ENCODE assay signal across 14 cellular contexts in the genomic region with DNA sequence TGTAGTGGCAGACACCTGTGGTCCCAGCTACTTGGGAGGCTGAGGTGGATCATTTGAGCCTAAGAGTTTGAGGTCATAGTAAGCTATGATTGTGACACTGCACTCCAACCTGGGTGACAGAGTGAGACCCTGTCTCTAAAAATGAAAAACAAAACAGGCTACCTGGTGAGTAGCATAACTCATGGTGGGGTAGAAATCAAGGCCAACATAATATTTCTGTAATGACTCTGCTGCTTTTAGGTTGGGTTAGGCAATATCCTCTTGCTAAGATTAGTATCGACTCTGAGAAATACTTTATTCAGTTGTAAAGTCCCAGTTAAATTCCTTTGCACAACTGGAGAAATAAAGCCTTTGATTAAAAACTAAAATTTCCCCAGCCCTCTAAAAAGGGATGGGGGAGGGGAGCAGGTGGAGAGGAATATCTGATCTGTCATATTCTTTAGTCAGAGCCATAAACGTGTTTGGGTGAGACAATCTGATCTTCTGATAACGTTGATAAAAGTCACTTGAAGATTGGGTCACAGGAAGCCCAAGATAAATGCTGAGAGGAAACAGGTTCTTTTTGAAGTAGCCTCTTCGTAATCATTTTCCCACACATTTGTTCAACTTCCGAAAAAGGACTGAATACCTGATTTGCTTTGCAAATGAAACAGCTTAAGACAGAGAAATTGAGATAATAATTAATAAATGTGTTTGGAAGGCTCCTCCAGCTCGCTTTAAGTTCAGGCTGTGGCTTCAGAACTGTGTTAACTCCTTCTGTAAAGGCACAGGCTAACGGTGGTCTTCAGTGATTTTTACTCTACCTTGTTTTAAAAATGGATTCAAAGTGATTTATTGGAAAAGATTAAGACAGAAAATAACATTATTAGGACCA. TPM values are rescaled to one million over a fixed set of nuclear protein-coding genes. Genes with fewer than 3 reads are reported as not detected.
DNase-seq lines count a peak whose midpoint lies in the region; ATAC-seq, FAIRE-seq and TF ChIP-seq lines count a peak whose summit lies in the region.
"Had no signal": no experiment of that assay in that cellular context is flagged by ENCODE, and none has a peak within 500 bp of the region (broad histone marks: within the 10 kb centered on the region; RNA-seq: fewer than 3 reads in every experiment).

No MANE protein-coding gene starts in this region.

- H3K36me3 Mint-ChIP-seq in T-cell = peaks cover 8% of the 10 kb centered on the region

- H3K4me1 Mint-ChIP-seq in T-cell = peaks cover 22 to 36% (median 26%) of the 10 kb centered on the region in 3 donors

- peaks cover 18% of the 10 kb centered on the region; the same call in 1 of the 2 replicates for H3K4me1 ChIP-seq in GM12878 (ENCODE audit: control insufficient read depth, insufficient read depth, low read length)
- no peaks in the 10 kb centered on the region for H3K4me1 ChIP-seq in PC-3 (ENCODE audit: insufficient read depth, low read length)
- no peaks in the 10 kb centered on the region for H3K4me1 ChIP-seq in A673 (ENCODE audit: insufficient read depth, low read length, poor library complexity, severe bottlenecking)
- no peaks in the 10 kb centered on the region for H3K4me1 ChIP-seq in left lung

- no peak overlapping the region for H3K9ac ChIP-seq in GM12878 (ENCODE audit: control insufficient read depth, insufficient read depth, low read length)
- no peak overlapping the region for H3K9ac ChIP-seq in PC-3 (ENCODE audit: low read length)

- H2AFZ ChIP-seq in GM12878 (ENCODE audit: control insufficient read depth, low read depth, low read length) = peak overlapping the region; percentile 24; the same call in 1 of the 2 replicates
- H2AFZ ChIP-seq in PC-3 (ENCODE audit: low read length) = no peak overlapping the region

- no peaks in the 10 kb centered on the region; the same call in 2 of the 3 replicates for H3K9me3 ChIP-seq in GM12878 (replicated peaks; ENCODE audit: control insufficient read depth, insufficient read depth, low read length)
- H3K9me3 ChIP-seq in PC-3 (ENCODE audit: low read length) = no peaks in the 10 kb centered on the region
- H3K9me3 ChIP-seq in A673 (ENCODE audit: low read depth, low read length, poor library complexity, severe bottlenecking) = no peaks in the 10 kb centered on the region
- no peaks in the 10 kb centered on the region for H3K9me3 ChIP-seq in left lung

- in situ Hi-C loops in GM12878 (cut with MboI) = no loop called here

- H3K4me2 ChIP-seq in GM12878 (ENCODE audit: control insufficient read depth, insufficient read depth) (no peak overlapping the region), PC-3 (ENCODE audit: low read length) (no peak overlapping the region)

- H3K27ac Mint-ChIP-seq in T-cell = peak overlapping the region in 1 of 2 donors; percentile 55
- H3K27ac Mint-ChIP-seq: type B pancreatic cell had no signal

- CTCF ChIA-PET in T-cell (lab: Charles Lee) = no interaction called here
- CTCF ChIA-PET in GM12878 (lab: Yijun Ruan, JAX) = interaction anchor here (0.6 to 4.4 kb wide), 8 partner anchors 10 to 119 kb away, joined by 3 to 20 read pairs (median 4); no protein-coding TSS in a partner anchor
- CTCF ChIA-PET in PC-3 (lab: Charles Lee) = no interaction called here
- CTCF ChIA-PET in A673 (lab: Charles Lee) = no interaction called here

- TF ChIP-seq CTCF in GM12878 (IDR thresholded peaks at IDR 0.05 in 2 of 3, conservative IDR thresholded peaks at IDR 0.05 in 1 of 3; ENCODE audit: control insufficient read depth in 2 of 3, extremely low read depth in 1 of 3, insufficient read depth in 1 of 3, low read depth in 3 of 3, low read length in 3 of 3) (no peak), PC-3 (conservative IDR thresholded peaks at IDR 0.05; ENCODE audit: low read depth, low read length) (no peak), A673 (conservative IDR thresholded peaks at IDR 0.05; ENCODE audit: low read depth, low read length) (no peak), left lung (IDR thresholded peaks at IDR 0.05) (no peak)

- DNase-seq in GF-D8 (lab: John Stamatoyannopoulos, UW) (peak; percentile 31), T-cell (peak in 1 of 34 experiments; percentile 23), GM12878 (ENCODE audit: low read depth, low spot score) (no peak), PC-3 (no peak), A673 (ENCODE audit: low spot score) (no peak), DMS79 (lab: John Stamatoyannopoulos, UW) (no peak), left lung (no peak)
- DNase-seq: activated CD8-positive, alpha-beta memory T cell treated with anti-CD3 and anti-CD28 coated beads, Interleukin-2, amount 50 U/mL, for 48 hours; occipital lobe; stimulated activated CD4-positive, alpha-beta T cell treated with anti-CD3 and anti-CD28 coated beads, Interleukin-4, amount 100 ng/mL, for 1 hour had no signal

- no peaks in the 10 kb centered on the region for H3K27me3 Mint-ChIP-seq in T-cell
- H3K27me3 Mint-ChIP-seq: type B pancreatic cell had no signal

- WGBS in GM12878 (ENCODE audit: insufficient coverage, insufficient replicate concordance, low lambda C conversion rate, missing lambda C conversion rate) = 18% methylated on average over 7 of the region's 7 CpGs

- peaks cover 0 to 3% (median 3%) of the 10 kb centered on the region in 3 donors for H3K9me3 Mint-ChIP-seq in T-cell
- H3K9me3 Mint-ChIP-seq: type B pancreatic cell had no signal

- intact Hi-C loops in GM12878 (cut with micrococcal nuclease; ENCODE audit: unreplicated experiment) (loop anchor here (2.0 kb wide), 1 partner anchor 26 kb away; no protein-coding TSS in a partner anchor), PC-3 (cut with micrococcal nuclease) (no loop called here), A673 (cut with micrococcal nuclease; ENCODE audit: unreplicated experiment) (no loop called here), left lung (cut with DNase I) (no loop called here)

- ATAC-seq in HG02759 (IDR thresholded peaks at IDR 0.05; ENCODE audit: unreplicated experiment) = peak; percentile 44
- ATAC-seq in T-cell (replicated peaks in 1 of 4) = peak in 1 of 4 experiments; percentile 47
- ATAC-seq in GM12878 = peak; percentile 34
- ATAC-seq in PC-3 = no peak
- ATAC-seq in left lung = no peak

- FAIRE-seq in GM12878 (lab: Jason Lieb, UNC) = no peak

- H3K27me3 ChIP-seq in GM12878 (replicated peaks in 1 of 2; ENCODE audit: control insufficient read depth in 2 of 2, insufficient read depth in 2 of 2, low read length in 1 of 2) = no peaks in the 10 kb centered on the region
- H3K27me3 ChIP-seq in PC-3 (ENCODE audit: low read length) = no peaks in the 10 kb centered on the region
- H3K27me3 ChIP-seq in A673 (replicated peaks; ENCODE audit: insufficient read depth, low read depth, low read length, poor library complexity) = no peaks in the 10 kb centered on the region
- H3K27me3 ChIP-seq in left lung = no peaks in the 10 kb centered on the region

- H3K9me2 ChIP-seq in PC-3 (replicated peaks; ENCODE audit: low read length) = no peaks in the 10 kb centered on the region

- no peaks in the 10 kb centered on the region for H3F3A ChIP-seq in PC-3 (ENCODE audit: low read length, unreplicated experiment)

- no peaks in the 10 kb centered on the region for H3K36me3 ChIP-seq in GM12878 (ENCODE audit: control insufficient read depth in 2 of 2, insufficient read depth in 2 of 2, low read length in 1 of 2)
- no peaks in the 10 kb centered on the region for H3K36me3 ChIP-seq in PC-3 (ENCODE audit: low read depth, low read length)
- no peaks in the 10 kb centered on the region for H3K36me3 ChIP-seq in A673 (ENCODE audit: insufficient read depth, low read length, poor library complexity, severe bottlenecking)
- no peaks in the 10 kb centered on the region for H3K36me3 ChIP-seq in left lung

- TF ChIP-seq POLR2A in GM12878 (IDR thresholded peaks at IDR 0.05; ENCODE audit: low read depth, low read length) = no peak

- H3K4me3 ChIP-seq in GM12878 (no peak overlapping the region), PC-3 (ENCODE audit: low read length) (no peak overlapping the region), A673 (ENCODE audit: low read depth, low read length, poor library complexity, severe bottlenecking) (no peak overlapping the region), left lung (no peak overlapping the region)

- H3K27ac ChIP-seq in GM12878 (ENCODE audit: control insufficient read depth, insufficient read depth) = no peak overlapping the region
- no peak overlapping the region for H3K27ac ChIP-seq in PC-3 (ENCODE audit: low read length)
- H3K27ac ChIP-seq in A673 (ENCODE audit: low read depth, low read length, poor library complexity, severe bottlenecking) = no peak overlapping the region
- H3K27ac ChIP-seq in left lung = no peak overlapping the region

- BruUV-seq in GM12878 (replicated peaks; lab: Mats Ljungman, UMichigan) (no TSS peak), PC-3 (replicated peaks; lab: Mats Ljungman, UMichigan) (no TSS peak), A673 (replicated peaks; lab: Mats Ljungman, UMichigan) (no TSS peak)

- TF ChIP-seq EP300 in GM12878 (IDR thresholded peaks at IDR 0.05; ENCODE audit: borderline replicate concordance in 1 of 2, control insufficient read depth in 1 of 2, low read depth in 2 of 2, low read length in 2 of 2) = no peak

- peak overlapping the region in 2 of 3 donors; percentile 5 to 26 for H3K4me3 Mint-ChIP-seq in T-cell
- H3K4me3 Mint-ChIP-seq: type B pancreatic cell had no signal

- no peak for TF ChIP-seq RAD21 in GM12878 (IDR thresholded peaks at IDR 0.05; ENCODE audit: insufficient read depth, low read depth, low read length)

- no peaks in the 10 kb centered on the region for H4K20me1 ChIP-seq in GM12878 (ENCODE audit: control insufficient read depth, insufficient read depth)
- H4K20me1 ChIP-seq in PC-3 (ENCODE audit: low read length) = no peaks in the 10 kb centered on the region

- H3K79me2 ChIP-seq in GM12878 (ENCODE audit: control insufficient read depth, insufficient read depth, low read length) (no peaks in the 10 kb centered on the region), PC-3 (ENCODE audit: low read length) (no peaks in the 10 kb centered on the region)

- SMC1A ChIA-PET in GM12878 (lab: Charles Lee; ENCODE audit: uncharacterized antibody, unreplicated experiment) = interaction anchor here (0.9 to 8.8 kb wide), 23 partner anchors 12 to 162 kb away, joined by 3 to 116 read pairs (median 4); a partner anchor contains a TSS

- POLR2A ChIA-PET in T-cell (lab: Charles Lee) = interaction anchor here (0.5 to 0.6 kb wide), 2 partner anchors 12 to 20 kb away, joined by 5 to 6 read pairs; no protein-coding TSS in a partner anchor
- POLR2A ChIA-PET in GM12878 (lab: Charles Lee) = interaction anchor here (0.5 to 8.8 kb wide), 14 partner anchors 14 to 265 kb away, joined by 3 to 79 read pairs (median 3); a partner anchor contains a TSS
- POLR2A ChIA-PET in PC-3 (lab: Charles Lee; ENCODE audit: unreplicated experiment) = no interaction called here
- POLR2A ChIA-PET in A673 (lab: Charles Lee; ENCODE audit: low non-redundant PET) = no interaction called here

- RAD21 ChIA-PET in GM12878 (lab: Charles Lee; ENCODE audit: unreplicated experiment) = interaction anchor here (0.7 to 8.2 kb wide), 16 partner anchors 10 to 131 kb away, joined by 3 to 95 read pairs (median 4); a partner anchor contains a TSS

RNA-seq across cellular contexts. Expression of a gene that starts 15.0 kb away (rescaled TPM):
- total RNA-seq in T-cell (under 1 TPM in 1 of 5 donors, not detected in 4; 0.85 TPM), GM12878 (2014; rRNA removed) (not detected in 2 replicates), GM12878 (2014; rRNA removed; fragmentation: Illumina TruSeq; extraction: Trizol) (not detected in 2 replicates), GM12878 (2021) (not detected in 2 replicates), PC-3 (2014; rRNA removed) (not detected in 2 replicates), A673 (2021) (not detected in 2 replicates), left lung (not detected)
- total RNA-seq in GM12878 (2013; cell fraction: nucleolus; rRNA removed) = not detected in 2 replicates
- polyA plus RNA-seq in GM12878 (2011; ENCODE audit: low read depth) = not detected
- polyA plus RNA-seq in GM12878 (2011; rRNA removed) (0.80 and 1.1 TPM in 2 replicates), GM12878 (2014; fragmentation: Illumina TruSeq; extraction: Trizol) (not detected in 2 replicates), GM12878 (2014; fragmentation: Nextera tagmentation; extraction: Ambion mirVana) (under 1 TPM; 0.20 to 0.50 TPM), GM12878 (2014; rRNA removed) (not detected in 2 replicates), GM12878 (2016; fragmentation: Nextera tagmentation; extraction: Ambion mirVana) (not detected)
- polyA plus RNA-seq in GM12878 (2011; cell fraction: cytosol; rRNA removed) = 1.6 and 2.4 TPM in 2 replicates
- 0.75 TPM in 1 of 2 replicates, not detected in the other for polyA plus RNA-seq in GM12878 (2011; cell fraction: nucleus; rRNA removed)
- polyA plus RNA-seq in GM12878 (2012) = not detected in 2 replicates
- not detected in 2 replicates for polyA minus RNA-seq in GM12878 (2011; rRNA and poly(A)+ RNA removed)
- not detected in 2 replicates for polyA minus RNA-seq in GM12878 (2011; cell fraction: cytosol; rRNA and poly(A)+ RNA removed)
- polyA minus RNA-seq in GM12878 (2011; cell fraction: nucleus; rRNA and poly(A)+ RNA removed) = not detected in 2 replicates
- total RNA-seq: M059J, occipital lobe, RPMI7951 had no signal

RNA-seq across cellular contexts. Expression of a gene that starts 30.8 kb away (rescaled TPM):
- total RNA-seq in T-cell (1 to 10 TPM in 1 of 5 donors, under 1 TPM in 4; 0.30 to 1.9 (median 0.44) TPM), GM12878 (2014; rRNA removed) (0.05 and 0.40 TPM in 2 replicates), GM12878 (2014; rRNA removed; fragmentation: Illumina TruSeq; extraction: Trizol) (not detected in 2 replicates), GM12878 (2021) (not detected in 2 replicates), PC-3 (2014; rRNA removed) (not detected in 2 replicates), A673 (2021) (not detected in 2 replicates), left lung (not detected)
- total RNA-seq in GM12878 (2013; cell fraction: nucleolus; rRNA removed) = 0.52 and 0.98 TPM in 2 replicates
- 0.24 TPM for polyA plus RNA-seq in GM12878 (2011; ENCODE audit: low read depth)
- polyA plus RNA-seq in GM12878 (2011; rRNA removed) (0.11 and 0.13 TPM in 2 replicates), GM12878 (2014; fragmentation: Illumina TruSeq; extraction: Trizol) (0.06 TPM in 1 of 2 replicates, not detected in the other), GM12878 (2014; fragmentation: Nextera tagmentation; extraction: Ambion mirVana) (not detected), GM12878 (2014; rRNA removed) (0.10 and 0.11 TPM in 2 replicates), GM12878 (2016; fragmentation: Nextera tagmentation; extraction: Ambion mirVana) (not detected)
- polyA plus RNA-seq in GM12878 (2011; cell fraction: cytosol; rRNA removed) = 0.12 and 0.27 TPM in 2 replicates
- 1.2 and 1.3 TPM in 2 replicates for polyA plus RNA-seq in GM12878 (2011; cell fraction: nucleus; rRNA removed)
- 0.35 and 0.58 TPM in 2 replicates for polyA plus RNA-seq in GM12878 (2012)
- polyA minus RNA-seq in GM12878 (2011; rRNA and poly(A)+ RNA removed) = 0.36 TPM in 1 of 2 replicates, not detected in the other
- not detected in 2 replicates for polyA minus RNA-seq in GM12878 (2011; cell fraction: cytosol; rRNA and poly(A)+ RNA removed)
- polyA minus RNA-seq in GM12878 (2011; cell fraction: nucleus; rRNA and poly(A)+ RNA removed) = 0.77 and 0.85 TPM in 2 replicates
- total RNA-seq: M059J, occipital lobe, RPMI7951 had no signal

RNA-seq across cellular contexts. Expression of a gene that starts 48.6 kb away (rescaled TPM):
- total RNA-seq in T-cell = 10 to 100 TPM; 13.8 to 15.9 (median 15.2) TPM
- total RNA-seq in GM12878 (2013; cell fraction: nucleolus; rRNA removed) = 119 and 135 TPM in 2 replicates
- total RNA-seq in GM12878 (2014; rRNA removed) = 3.8 and 4.6 TPM in 2 replicates
- total RNA-seq in GM12878 (2014; rRNA removed; fragmentation: Illumina TruSeq; extraction: Trizol) = 12.3 and 14.9 TPM in 2 replicates
- 8.7 and 9.3 TPM in 2 replicates for total RNA-seq in GM12878 (2021)
- polyA plus RNA-seq in GM12878 (2011; ENCODE audit: low read depth) = 6.0 TPM
- 36.5 and 65.9 TPM in 2 replicates for polyA plus RNA-seq in GM12878 (2011; rRNA removed)
- polyA plus RNA-seq in GM12878 (2011; cell fraction: cytosol; rRNA removed) = 7.9 and 8.7 TPM in 2 replicates
- polyA plus RNA-seq in GM12878 (2011; cell fraction: nucleus; rRNA removed) = 26.7 and 28.1 TPM in 2 replicates
- 6.3 and 8.3 TPM in 2 replicates for polyA plus RNA-seq in GM12878 (2012)
- polyA plus RNA-seq in GM12878 (2014; fragmentation: Illumina TruSeq; extraction: Trizol) = 10.7 and 14.1 TPM in 2 replicates
- 1 to 10 TPM; 2.7 to 3.0 TPM for polyA plus RNA-seq in GM12878 (2014; fragmentation: Nextera tagmentation; extraction: Ambion mirVana)
- polyA plus RNA-seq in GM12878 (2014; rRNA removed) = 4.7 and 6.7 TPM in 2 replicates
- polyA plus RNA-seq in GM12878 (2016; fragmentation: Nextera tagmentation; extraction: Ambion mirVana) = 10 to 100 TPM; 11.5 to 12.1 TPM
- 17.3 and 27.5 TPM in 2 replicates for polyA minus RNA-seq in GM12878 (2011; rRNA and poly(A)+ RNA removed)
- polyA minus RNA-seq in GM12878 (2011; cell fraction: cytosol; rRNA and poly(A)+ RNA removed) = 9.1 and 10.0 TPM in 2 replicates
- polyA minus RNA-seq in GM12878 (2011; cell fraction: nucleus; rRNA and poly(A)+ RNA removed) = 15.4 and 18.8 TPM in 2 replicates
- total RNA-seq in PC-3 (2014; rRNA removed) = 5.7 and 9.5 TPM in 2 replicates
- total RNA-seq in A673 (2021) = 17.3 and 19.1 TPM in 2 replicates
- total RNA-seq in left lung = 10 to 100 TPM in 1 of 2 donors, 1 to 10 TPM in 1; 8.9 to 15.2 TPM

RNA-seq across cellular contexts. Expression of a gene that starts 58.5 kb away (rescaled TPM):
- total RNA-seq in T-cell (10 to 100 TPM in 3 of 5 donors, 1 to 10 TPM in 2; 5.8 to 13.8 (median 11.0) TPM), GM12878 (2014; rRNA removed) (3.4 and 4.4 TPM in 2 replicates), GM12878 (2014; rRNA removed; fragmentation: Illumina TruSeq; extraction: Trizol) (2.2 and 3.1 TPM in 2 replicates), GM12878 (2021) (3.4 and 4.8 TPM in 2 replicates), PC-3 (2014; rRNA removed) (not detected in 2 replicates), A673 (2021) (0.11 TPM in 1 of 2 replicates, not detected in the other), left lung (1 to 10 TPM; 1.1 to 1.8 TPM)
- 49.3 and 50.2 TPM in 2 replicates for total RNA-seq in GM12878 (2013; cell fraction: nucleolus; rRNA removed)
- 7.3 TPM for polyA plus RNA-seq in GM12878 (2011; ENCODE audit: low read depth)
- polyA plus RNA-seq in GM12878 (2011; rRNA removed) (1.8 and 2.2 TPM in 2 replicates), GM12878 (2014; fragmentation: Illumina TruSeq; extraction: Trizol) (0.97 and 2.9 TPM in 2 replicates), GM12878 (2014; fragmentation: Nextera tagmentation; extraction: Ambion mirVana) (1 to 10 TPM; 3.1 to 8.0 TPM), GM12878 (2014; rRNA removed) (2.9 and 4.6 TPM in 2 replicates), GM12878 (2016; fragmentation: Nextera tagmentation; extraction: Ambion mirVana) (1 to 10 TPM; 2.7 to 3.6 TPM)
- 1.3 and 1.4 TPM in 2 replicates for polyA plus RNA-seq in GM12878 (2011; cell fraction: cytosol; rRNA removed)
- 5.0 and 10.1 TPM in 2 replicates for polyA plus RNA-seq in GM12878 (2011; cell fraction: nucleus; rRNA removed)
- polyA plus RNA-seq in GM12878 (2012) = 5.1 and 11.5 TPM in 2 replicates
- polyA minus RNA-seq in GM12878 (2011; rRNA and poly(A)+ RNA removed) = 1.8 and 3.7 TPM in 2 replicates
- polyA minus RNA-seq in GM12878 (2011; cell fraction: cytosol; rRNA and poly(A)+ RNA removed) = 0.67 TPM in 1 of 2 replicates, not detected in the other
- 5.2 and 7.3 TPM in 2 replicates for polyA minus RNA-seq in GM12878 (2011; cell fraction: nucleus; rRNA and poly(A)+ RNA removed)
- total RNA-seq: M059J, RPMI7951 had no signal

Comparison
In these comparisons a context has a peak if more than half of its experiments do, and no peak if none do; other contexts are left out.
1. ATAC-seq: peak in HG02759 (single experiment) and GM12878 (single experiment); none in PC-3 (single experiment) and left lung (single experiment).
2. POLR2A ChIA-PET loops: an anchor here in T-cell (0.5 to 0.6 kb wide) and GM12878 (0.5 to 8.8 kb wide); none called in PC-3 and A673.